ENCODE assay signal across 8 cellular contexts in the genomic region with DNA sequence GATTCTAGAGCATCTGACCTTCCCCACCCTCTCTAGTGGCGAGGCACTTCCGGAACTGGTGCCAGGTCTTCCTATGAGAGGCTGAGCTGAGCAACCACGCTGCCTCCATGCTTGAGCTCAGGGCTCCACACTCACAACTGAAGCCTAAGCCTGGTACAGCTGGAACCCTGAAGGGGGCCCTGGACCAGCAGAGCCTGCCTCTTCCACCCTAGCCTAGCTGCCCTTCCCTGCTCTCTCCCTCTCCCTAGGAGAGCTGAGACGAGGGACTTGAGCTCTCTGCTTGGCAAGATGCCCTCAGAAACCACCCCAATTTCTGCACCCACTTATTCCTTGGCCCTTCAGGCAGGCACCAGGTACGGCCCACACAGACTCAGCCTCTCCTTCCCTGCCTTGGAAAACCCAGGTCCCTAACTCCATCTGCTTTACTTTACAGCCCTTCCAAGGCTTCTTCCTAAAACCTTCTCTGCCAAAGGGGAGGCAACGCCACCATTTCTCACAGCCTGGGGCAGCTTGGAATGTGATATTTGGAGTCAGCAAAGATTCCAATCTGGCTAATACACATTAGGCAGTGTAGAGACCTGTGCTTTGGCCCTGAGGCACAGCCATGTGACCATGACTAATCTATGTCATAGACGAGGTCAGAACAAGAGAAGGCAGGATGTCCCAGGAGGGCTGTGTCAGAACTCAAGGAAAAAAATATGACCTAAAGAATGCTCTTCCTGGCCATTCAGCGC. TPM values are rescaled to one million over a fixed set of nuclear protein-coding genes. Genes with fewer than 3 reads are reported as not detected.
DNase-seq lines count a peak whose midpoint lies in the region; TF ChIP-seq lines count a peak whose summit lies in the region.

No MANE protein-coding gene starts in this region.

- no peak for TF ChIP-seq POLR2A in uterus (IDR thresholded peaks at IDR 0.05)

- TF ChIP-seq CTCF in brain (conservative IDR thresholded peaks at IDR 0.05) (no peak), liver (IDR thresholded peaks at IDR 0.05; ENCODE audit: low read depth, low read length, missing input control) (no peak), uterus (IDR thresholded peaks at IDR 0.05) (no peak)

- H3K4me1 ChIP-seq in liver (ENCODE audit: control insufficient read depth in 4 of 4, insufficient read depth in 4 of 4, low read length in 3 of 4) (peaks cover 9 to 29% (median 17%) of the 10 kb centered on the region in 4 donors), uterus (peaks cover 3 to 12% of the 10 kb centered on the region in 2 donors)

- no peaks in the 10 kb centered on the region for H3K27me3 ChIP-seq in liver (ENCODE audit: control insufficient read depth in 4 of 4, insufficient read depth in 4 of 4, low read length in 3 of 4)
- H3K27me3 ChIP-seq in uterus = no peaks in the 10 kb centered on the region

- no peaks in the 10 kb centered on the region for H3K9me3 Mint-ChIP-seq in brain

- H3K4me3 ChIP-seq in liver (ENCODE audit: low read depth in 1 of 3, low read length in 3 of 3) = no peak overlapping the region
- H3K4me3 ChIP-seq in uterus = no peak overlapping the region

- no peak overlapping the region for H3K9ac ChIP-seq in liver (ENCODE audit: low read depth in 1 of 2, low read length in 2 of 2)

- no peak for TF ChIP-seq RAD21 in liver (IDR thresholded peaks at IDR 0.05)

- H3K36me3 Mint-ChIP-seq in brain = peaks cover 69% of the 10 kb centered on the region

- WGBS in liver = 78% methylated on average over 8 of the region's 8 CpGs

- peak; percentile 86 for DNase-seq in GM04503 (ENCODE audit: low read depth)
- peak; percentile 65 for DNase-seq in HK-2 (ENCODE audit: unreplicated experiment)
- DNase-seq in uterus = peak; percentile 43 to 54
- no peak for DNase-seq in DMS114 treated with DMSO at 0.1 percent for 48 hours (lab: John Stamatoyannopoulos, UW; ENCODE audit: unreplicated experiment)
- no peak for DNase-seq in NOMO-1 (lab: John Stamatoyannopoulos, UW; ENCODE audit: unreplicated experiment in 2 of 2)
- no peak for DNase-seq in NCI-H1105 treated with DMSO at 0.1 percent for 48 hours (lab: John Stamatoyannopoulos, UW)

- H3K27ac ChIP-seq in liver (ENCODE audit: low read depth in 1 of 2, low read length in 2 of 2) (peak overlapping the region; percentile 69 to 75), uterus (peak overlapping the region; percentile 56 to 60)

- peak overlapping the region; percentile 26 to 96 (median 71) for H3K27ac Mint-ChIP-seq in brain

- H3K9me3 ChIP-seq in liver (ENCODE audit: control insufficient read depth in 4 of 4, low read length in 3 of 4) = no peaks in the 10 kb centered on the region
- H3K9me3 ChIP-seq in uterus = no peaks in the 10 kb centered on the region

- peaks cover 26% of the 10 kb centered on the region for H3K4me1 Mint-ChIP-seq in brain

- peak overlapping the region in 2 of 5 experiments; percentile 30 to 51 for H3K4me3 Mint-ChIP-seq in brain

- intact Hi-C loops in uterus (cut with DNase I; ENCODE audit: low total_unique reads) = no loop called here

- peaks cover 0 to 8% (median 6%) of the 10 kb centered on the region in 4 donors for H3K36me3 ChIP-seq in liver (ENCODE audit: control insufficient read depth in 4 of 4, insufficient read depth in 3 of 4, low read depth in 1 of 4, low read length in 3 of 4)
- no peaks in the 10 kb centered on the region for H3K36me3 ChIP-seq in uterus

- peaks cover 4% of the 10 kb centered on the region for H3K27me3 Mint-ChIP-seq in brain

TF ChIP-seq in liver, 16 proteins besides CTCF, POLR2A, EP300 and RAD21:
- TF ChIP-seq, protein P1, sequence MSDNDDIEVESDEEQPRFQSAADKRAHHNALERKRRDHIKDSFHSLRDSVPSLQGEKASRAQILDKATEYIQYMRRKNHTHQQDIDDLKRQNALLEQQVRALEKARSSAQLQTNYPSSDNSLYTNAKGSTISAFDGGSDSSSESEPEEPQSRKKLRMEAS (IDR thresholded peaks at IDR 0.05) = no peak
- TF ChIP-seq EGR1 (IDR thresholded peaks at IDR 0.05; ENCODE audit: low read depth in 2 of 2) (no peak), TAF1 (conservative IDR thresholded peaks at IDR 0.05) (no peak), NR2F2 (IDR thresholded peaks at IDR 0.05) (no peak), SP1 (IDR thresholded peaks at IDR 0.05) (no peak), FOXA2 (IDR thresholded peaks at IDR 0.05) (no peak), HNF4A (conservative IDR thresholded peaks at IDR 0.05) (peak in 1 of 2 donors; percentile 36), YY1 (IDR thresholded peaks at IDR 0.05) (no peak), GABPA (IDR thresholded peaks at IDR 0.05 in 1 of 2, conservative IDR thresholded peaks at IDR 0.05 in 1 of 2) (no peak), ZBTB33 (IDR thresholded peaks at IDR 0.05) (no peak), JUND (IDR thresholded peaks at IDR 0.05) (peak in 1 of 2 donors; percentile 76), HNF4G (IDR thresholded peaks at IDR 0.05) (no peak), FOXA1 (IDR thresholded peaks at IDR 0.05) (no peak), RXRA (IDR thresholded peaks at IDR 0.05) (peak in 1 of 2 donors; percentile 45)
- TF ChIP-seq, protein P2, sequence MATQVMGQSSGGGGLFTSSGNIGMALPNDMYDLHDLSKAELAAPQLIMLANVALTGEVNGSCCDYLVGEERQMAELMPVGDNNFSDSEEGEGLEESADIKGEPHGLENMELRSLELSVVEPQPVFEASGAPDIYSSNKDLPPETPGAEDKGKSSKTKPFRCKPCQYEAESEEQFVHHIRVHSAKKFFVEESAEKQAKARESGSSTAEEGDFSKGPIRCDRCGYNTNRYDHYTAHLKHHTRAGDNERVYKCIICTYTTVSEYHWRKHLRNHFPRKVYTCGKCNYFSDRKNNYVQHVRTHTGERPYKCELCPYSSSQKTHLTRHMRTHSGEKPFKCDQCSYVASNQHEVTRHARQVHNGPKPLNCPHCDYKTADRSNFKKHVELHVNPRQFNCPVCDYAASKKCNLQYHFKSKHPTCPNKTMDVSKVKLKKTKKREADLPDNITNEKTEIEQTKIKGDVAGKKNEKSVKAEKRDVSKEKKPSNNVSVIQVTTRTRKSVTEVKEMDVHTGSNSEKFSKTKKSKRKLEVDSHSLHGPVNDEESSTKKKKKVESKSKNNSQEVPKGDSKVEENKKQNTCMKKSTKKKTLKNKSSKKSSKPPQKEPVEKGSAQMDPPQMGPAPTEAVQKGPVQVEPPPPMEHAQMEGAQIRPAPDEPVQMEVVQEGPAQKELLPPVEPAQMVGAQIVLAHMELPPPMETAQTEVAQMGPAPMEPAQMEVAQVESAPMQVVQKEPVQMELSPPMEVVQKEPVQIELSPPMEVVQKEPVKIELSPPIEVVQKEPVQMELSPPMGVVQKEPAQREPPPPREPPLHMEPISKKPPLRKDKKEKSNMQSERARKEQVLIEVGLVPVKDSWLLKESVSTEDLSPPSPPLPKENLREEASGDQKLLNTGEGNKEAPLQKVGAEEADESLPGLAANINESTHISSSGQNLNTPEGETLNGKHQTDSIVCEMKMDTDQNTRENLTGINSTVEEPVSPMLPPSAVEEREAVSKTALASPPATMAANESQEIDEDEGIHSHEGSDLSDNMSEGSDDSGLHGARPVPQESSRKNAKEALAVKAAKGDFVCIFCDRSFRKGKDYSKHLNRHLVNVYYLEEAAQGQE (IDR thresholded peaks at IDR 0.05) = no peak
- TF ChIP-seq, protein P3, sequence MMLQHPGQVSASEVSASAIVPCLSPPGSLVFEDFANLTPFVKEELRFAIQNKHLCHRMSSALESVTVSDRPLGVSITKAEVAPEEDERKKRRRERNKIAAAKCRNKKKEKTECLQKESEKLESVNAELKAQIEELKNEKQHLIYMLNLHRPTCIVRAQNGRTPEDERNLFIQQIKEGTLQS (IDR thresholded peaks at IDR 0.05) = no peak
TF ChIP-seq in liver: peak in this region for 3.

RNA-seq across cellular contexts. Expression of gene COX7A2L, which starts 18.8 kb away (rescaled TPM):
- polyA plus RNA-seq in brain (ENCODE audit: insufficient read depth, low read depth, low replicate concordance) (182 TPM), liver (10 to 100 TPM; 62.5 to 91.4 TPM)
- total RNA-seq in liver (100 to 1,000 TPM in 1 of 2 donors, 10 to 100 TPM in 1; 55.0 to 102 TPM), uterus (100 to 1,000 TPM in 3 of 4 donors, 10 to 100 TPM in 1; 46.6 to 196 (median 126) TPM)

Comparison
In these comparisons a context has a peak if more than half of its experiments do, and no peak if none do; other contexts are left out.
1. DNase-seq: peak in GM04503 (single experiment), HK-2 (single experiment) and uterus (2 of 2); none in DMS114 treated with DMSO at 0.1 percent for 48 hours (single experiment), NOMO-1 (0 of 2) and NCI-H1105 treated with DMSO at 0.1 percent for 48 hours (single experiment).